ENCODE assay signal across 1 cellular context in genomic region chr2:27920148-27920885, GRCh38.
TF ChIP-seq lines count a peak whose summit lies in the region.

No MANE protein-coding gene starts in this region.

TF ChIP-seq in K562, 482 proteins besides CTCF, POLR2A, EP300 and RAD21:
- TF ChIP-seq SOX6 (IDR thresholded peaks at IDR 0.05) (no peak), CREM (IDR thresholded peaks at IDR 0.05; ENCODE audit: low read depth) (0 out of 2 replicates have a peak, but pooled peaks have one; percentile 27)
TF ChIP-seq in K562: peak in this region for 1.
